ENCODE assay signal across 16 cellular contexts in the genomic region with DNA sequence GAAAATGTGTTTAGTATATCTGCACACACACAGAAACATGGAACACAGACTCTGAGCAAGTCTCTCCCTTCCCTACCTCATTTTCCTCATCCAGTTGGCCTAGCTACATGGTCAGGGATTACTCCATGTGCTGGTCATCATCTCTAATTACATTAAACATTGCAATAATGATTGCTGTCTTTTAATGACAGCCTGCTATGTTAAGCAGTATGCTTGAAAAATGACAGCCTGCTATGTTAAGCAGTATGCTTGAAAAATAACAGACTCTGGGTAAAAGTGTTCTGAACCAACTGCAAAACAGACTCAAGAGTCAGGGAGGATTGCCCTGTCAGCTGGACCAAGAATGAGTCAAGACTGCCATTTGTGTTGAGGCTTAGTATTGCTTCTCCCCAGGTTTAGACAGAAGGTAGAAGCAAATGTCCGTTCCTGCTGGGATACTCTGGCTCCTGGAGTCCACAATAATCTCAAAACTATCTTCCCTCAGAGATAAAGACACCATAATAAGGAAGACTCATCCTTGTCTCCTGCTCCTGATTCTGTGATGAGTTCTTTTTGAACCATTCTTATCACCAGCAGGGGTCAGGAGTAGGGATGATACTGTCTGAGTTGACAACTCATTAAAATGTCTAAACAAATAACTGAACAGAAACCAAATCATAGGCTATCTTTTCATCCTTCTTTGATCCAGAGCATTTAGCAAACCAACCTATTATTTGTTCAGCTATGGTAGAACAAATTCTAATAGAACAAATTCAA. TPM values are rescaled to one million over a fixed set of nuclear protein-coding genes. Genes with fewer than 3 reads are reported as not detected.
DNase-seq lines count a peak whose midpoint lies in the region; ATAC-seq and TF ChIP-seq lines count a peak whose summit lies in the region.
"Had no signal": no experiment of that assay in that cellular context is flagged by ENCODE, and none has a peak within 500 bp of the region (broad histone marks: within the 10 kb centered on the region; RNA-seq: fewer than 3 reads in every experiment).

No MANE protein-coding gene starts in this region.

- no peak overlapping the region for H3K4me3 Mint-ChIP-seq in CD8-positive, alpha-beta memory T cell
- no peak overlapping the region for H3K4me3 Mint-ChIP-seq in naive B cell
- H3K4me3 Mint-ChIP-seq: CD4-positive, alpha-beta memory T cell had no signal

- H3K27me3 Mint-ChIP-seq in CD8-positive, alpha-beta memory T cell: no peaks in the 10 kb centered on the region
- no peaks in the 10 kb centered on the region for H3K27me3 Mint-ChIP-seq in naive B cell
- H3K27me3 Mint-ChIP-seq: CD4-positive, alpha-beta memory T cell had no signal

- H3F3A ChIP-seq in Loucy (ENCODE audit: low read depth): no peaks in the 10 kb centered on the region

- no peak for ATAC-seq in naive B cell (ENCODE audit: low read depth in 2 of 2)
- ATAC-seq in HG03175 (IDR thresholded peaks at IDR 0.05; ENCODE audit: unreplicated experiment): no peak
- ATAC-seq in GM19463 (IDR thresholded peaks at IDR 0.05; ENCODE audit: unreplicated experiment): no peak
- ATAC-seq in GM19328 (IDR thresholded peaks at IDR 0.05; ENCODE audit: unreplicated experiment): no peak
- ATAC-seq: body of pancreas had no signal

- H3K9me2 ChIP-seq in Loucy (replicated peaks; ENCODE audit: low read depth, low read length): no peaks in the 10 kb centered on the region

- no peaks in the 10 kb centered on the region for H3K4me1 ChIP-seq in CD8-positive, alpha-beta memory T cell (ENCODE audit: insufficient read depth, low read length)
- H3K4me1 ChIP-seq in Loucy (ENCODE audit: insufficient read depth, low read length, poor library complexity, severe bottlenecking): no peaks in the 10 kb centered on the region
- no peaks in the 10 kb centered on the region for H3K4me1 ChIP-seq in suprapubic skin

- H3K4me2 ChIP-seq in Loucy (ENCODE audit: low read depth, low read length, poor library complexity, severe bottlenecking): no peak overlapping the region

- H3K9ac ChIP-seq in Loucy (ENCODE audit: low read depth, low read length, poor library complexity, severe bottlenecking): no peak overlapping the region

- H3K36me3 ChIP-seq in CD8-positive, alpha-beta memory T cell (ENCODE audit: insufficient read depth, low read length): peaks cover 34% of the 10 kb centered on the region
- peaks cover 97% of the 10 kb centered on the region; the same call in 1 of the 2 replicates for H3K36me3 ChIP-seq in Loucy (ENCODE audit: insufficient read depth, low read length)
- H3K36me3 ChIP-seq in suprapubic skin: peaks cover 88% of the 10 kb centered on the region

- no peaks in the 10 kb centered on the region for H4K20me1 ChIP-seq in Loucy (ENCODE audit: insufficient read depth, low read length, poor library complexity, severe bottlenecking)

- TF ChIP-seq EP300 in suprapubic skin (IDR thresholded peaks at IDR 0.05): no peak

- 92% methylated on average over 1 of the region's 1 CpG for WGBS in suprapubic skin

- DNase-seq in CD8-positive, alpha-beta memory T cell: no peak
- DNase-seq in choroid plexus epithelial cell (ENCODE audit: low read depth): peak; percentile 38
- no peak for DNase-seq in naive B cell
- no peak for DNase-seq in suprapubic skin (ENCODE audit: low spot score in 2 of 2)
- DNase-seq: activated CD4-positive, CD25-positive, alpha-beta regulatory T cell; activated gamma-delta T cell treated with Interleukin-2 at 50 U/mL for 16 hours; body of pancreas; CD4-positive, alpha-beta memory T cell; kidney; NCI-H446 treated with DMSO at 0.1 percent for 48 hours; T-helper 1 cell; tibial artery had no signal

- TF ChIP-seq POLR2A in suprapubic skin (IDR thresholded peaks at IDR 0.05): no peak

- no peak overlapping the region for H3K4me3 ChIP-seq in CD8-positive, alpha-beta memory T cell (ENCODE audit: low read length)
- H3K4me3 ChIP-seq in Loucy (ENCODE audit: low read length, poor library complexity, severe bottlenecking) (no peak overlapping the region), choroid plexus epithelial cell (ENCODE audit: low read depth, low read length) (no peak overlapping the region), suprapubic skin (no peak overlapping the region)
- H3K4me3 ChIP-seq: body of pancreas, tibial artery had no signal

- no peaks in the 10 kb centered on the region for H3K79me2 ChIP-seq in Loucy (ENCODE audit: insufficient read depth, low read length)

- no peak overlapping the region for H3K27ac ChIP-seq in CD8-positive, alpha-beta memory T cell (ENCODE audit: low read depth, low read length)
- no peak overlapping the region for H3K27ac ChIP-seq in suprapubic skin
- H3K27ac ChIP-seq: body of pancreas, tibial artery had no signal

- peaks cover 25 to 98% (median 58%) of the 10 kb centered on the region in 3 donors for H3K36me3 Mint-ChIP-seq in CD8-positive, alpha-beta memory T cell
- peaks cover 38 to 69% of the 10 kb centered on the region in 2 donors for H3K36me3 Mint-ChIP-seq in naive B cell

- no peaks in the 10 kb centered on the region for H3K9me3 ChIP-seq in CD8-positive, alpha-beta memory T cell (ENCODE audit: low read length)
- H3K9me3 ChIP-seq in Loucy (ENCODE audit: insufficient read depth, low read depth, low read length): no peaks in the 10 kb centered on the region
- H3K9me3 ChIP-seq in suprapubic skin: no peaks in the 10 kb centered on the region
- H3K9me3 ChIP-seq: body of pancreas, tibial artery had no signal

- TF ChIP-seq CTCF in Loucy (conservative IDR thresholded peaks at IDR 0.05; ENCODE audit: low read length): peak; percentile 35
- peak; percentile 44 for TF ChIP-seq CTCF in choroid plexus epithelial cell (conservative IDR thresholded peaks at IDR 0.05; ENCODE audit: low read depth, low read length)
- TF ChIP-seq CTCF in suprapubic skin (IDR thresholded peaks at IDR 0.05): no peak

- POLR2A ChIA-PET in CD8-positive, alpha-beta memory T cell (lab: Charles Lee): no interaction called here

- no peaks in the 10 kb centered on the region for H3K27me3 ChIP-seq in CD8-positive, alpha-beta memory T cell (ENCODE audit: insufficient read depth, low read length, poor library complexity, severe bottlenecking)
- no peaks in the 10 kb centered on the region for H3K27me3 ChIP-seq in Loucy (ENCODE audit: insufficient read depth, low read length, poor library complexity, severe bottlenecking)
- H3K27me3 ChIP-seq in suprapubic skin: no peaks in the 10 kb centered on the region
- H3K27me3 ChIP-seq: body of pancreas, tibial artery had no signal

- H3K4me1 Mint-ChIP-seq in CD8-positive, alpha-beta memory T cell: no peaks in the 10 kb centered on the region
- no peaks in the 10 kb centered on the region for H3K4me1 Mint-ChIP-seq in naive B cell

- CTCF ChIA-PET in CD8-positive, alpha-beta memory T cell (lab: Charles Lee): interaction anchor here (0.9 to 1.3 kb wide), 2 partner anchors 10 to 47 kb away, joined by 3 to 5 read pairs; no protein-coding TSS in a partner anchor

- no peak overlapping the region for H2AFZ ChIP-seq in Loucy (ENCODE audit: low read length)

- H3K9me3 Mint-ChIP-seq in CD8-positive, alpha-beta memory T cell: no peaks in the 10 kb centered on the region
- no peaks in the 10 kb centered on the region for H3K9me3 Mint-ChIP-seq in naive B cell
- H3K9me3 Mint-ChIP-seq: CD4-positive, alpha-beta memory T cell had no signal

- peak overlapping the region in 5 of 8 donors; percentile 0 to 74 (median 43) for H3K27ac Mint-ChIP-seq in CD8-positive, alpha-beta memory T cell
- peak overlapping the region in 4 of 6 donors; percentile 16 to 79 (median 50) for H3K27ac Mint-ChIP-seq in naive B cell

RNA-seq across cellular contexts. Expression of a gene that starts 57.7 kb away (rescaled TPM):
- 10 to 100 TPM; 32.7 to 33.5 TPM for total RNA-seq in CD8-positive, alpha-beta memory T cell
- polyA plus RNA-seq in CD8-positive, alpha-beta memory T cell: 8.7 TPM
- polyA plus RNA-seq in naive B cell (ENCODE audit: low read depth in 6 of 6): 10 to 100 TPM in 3 of 6 donors, 1 to 10 TPM in 3; 5.1 to 11.6 (median 9.5) TPM
- 10 to 100 TPM; 11.6 to 55.6 (median 23.9) TPM for total RNA-seq in suprapubic skin

Comparison
In these comparisons a context has a peak if more than half of its experiments do, and no peak if none do; other contexts are left out.
1. CTCF ChIP-seq: peak in Loucy (single experiment) and choroid plexus epithelial cell (single experiment); none in suprapubic skin (0 of 2).